In genomic region chr3:169771651-169772529, GRCh38 we compare ENCODE assay signal across 8 cellular contexts. TPM values are rescaled to one million over a fixed set of nuclear protein-coding genes. Genes with fewer than 3 reads are reported as not detected.
DNase-seq lines count a peak whose midpoint lies in the region; ATAC-seq and TF ChIP-seq lines count a peak whose summit lies in the region.

No MANE protein-coding gene starts in this region.

- DNase-seq in DMS53 treated with DMSO at 0.1 percent for 48 hours (lab: John Stamatoyannopoulos, UW; ENCODE audit: unreplicated experiment) (peak; percentile 73), NCI-H526 treated with DMSO at 0.1 percent for 48 hours (lab: John Stamatoyannopoulos, UW) (peak; percentile 95), dermis microvascular lymphatic vessel endothelial cell (ENCODE audit: low read depth in 2 of 2) (peak; percentile 83 to 88), left lung (peak; percentile 25 to 37)
- DNase-seq in activated CD4-positive, alpha-beta T cell treated with anti-CD3 and anti-CD28 coated beads, Interleukin-2, amount 10 ng/mL, durations not matched to agents 24 days and 14 days, result peak; percentile 92
- DNase-seq in stimulated activated CD4-positive, alpha-beta T cell treated with anti-CD3 and anti-CD28 coated beads, Interleukin-4, amount 100 ng/mL, for 24 hours, result peak; percentile 74

- peaks cover 26% of the 10 kb centered on the region for H3K4me1 Mint-ChIP-seq in activated CD4-positive, alpha-beta T cell treated with anti-CD3 and anti-CD28 coated beads, Interleukin-2, amount 10 ng/mL, durations not matched to agents 24 days and 14 days

- H3K27ac Mint-ChIP-seq in activated CD4-positive, alpha-beta T cell treated with anti-CD3 and anti-CD28 coated beads, Interleukin-2, amount 10 ng/mL, durations not matched to agents 24 days and 14 days, result peak overlapping the region; percentile 100

- no peaks in the 10 kb centered on the region for H3K9me3 Mint-ChIP-seq in activated CD4-positive, alpha-beta T cell treated with anti-CD3 and anti-CD28 coated beads, Interleukin-2, amount 10 ng/mL, durations not matched to agents 24 days and 14 days

- H3K27me3 ChIP-seq in left lung, result no peaks in the 10 kb centered on the region

- ATAC-seq in HG03460 (IDR thresholded peaks at IDR 0.05; ENCODE audit: unreplicated experiment) (peak; percentile 13), left lung (peak; percentile 20), HG03095 (IDR thresholded peaks at IDR 0.05; ENCODE audit: unreplicated experiment) (no peak)

- H3K27ac ChIP-seq in left lung, result peak overlapping the region; percentile 99 to 100

- TF ChIP-seq CTCF in left lung (IDR thresholded peaks at IDR 0.05), result no peak

- H3K27me3 Mint-ChIP-seq in activated CD4-positive, alpha-beta T cell treated with anti-CD3 and anti-CD28 coated beads, Interleukin-2, amount 10 ng/mL, durations not matched to agents 24 days and 14 days, result no peaks in the 10 kb centered on the region

- peak overlapping the region; percentile 70 to 91 for H3K4me3 ChIP-seq in left lung

- H3K4me3 Mint-ChIP-seq in activated CD4-positive, alpha-beta T cell treated with anti-CD3 and anti-CD28 coated beads, Interleukin-2, amount 10 ng/mL, durations not matched to agents 24 days and 14 days, result peak overlapping the region; percentile 99

- H3K9me3 ChIP-seq in left lung, result no peaks in the 10 kb centered on the region

- H3K36me3 Mint-ChIP-seq in activated CD4-positive, alpha-beta T cell treated with anti-CD3 and anti-CD28 coated beads, Interleukin-2, amount 10 ng/mL, durations not matched to agents 24 days and 14 days (ENCODE audit: low read depth), result peaks cover 29% of the 10 kb centered on the region

- peaks cover 0 to 25% of the 10 kb centered on the region in 2 donors for H3K36me3 ChIP-seq in left lung

- intact Hi-C loops in activated CD4-positive, alpha-beta T cell treated with anti-CD3 and anti-CD28 coated beads, Interleukin-2, amount 10 ng/mL, durations not matched to agents 24 days and 14 days (cut with micrococcal nuclease), result loop anchor here (2.0 to 5.0 kb wide), 3 partner anchors 285 to 1100 kb away; partner anchors contain the start of genes PHC3 and RPL22L1
- intact Hi-C loops in left lung (cut with DNase I), result no loop called here

- H3K4me1 ChIP-seq in left lung, result peaks cover 13 to 28% of the 10 kb centered on the region in 2 donors

RNA-seq across cellular contexts. Expression of gene MYNN, which starts 1.3 kb away (rescaled TPM):
- total RNA-seq in activated CD4-positive, alpha-beta T cell treated with anti-CD3 and anti-CD28 coated beads, Interleukin-2, amount 10 ng/mL, durations not matched to agents 24 days and 14 days, result 15.9 and 17.2 TPM in 2 replicates
- total RNA-seq in dermis microvascular lymphatic vessel endothelial cell (17.2 and 18.3 TPM in 2 replicates), left lung (10 to 100 TPM; 13.1 to 15.4 TPM)

RNA-seq across cellular contexts. Expression of gene ACTRT3, which starts 2.5 kb away (rescaled TPM):
- total RNA-seq in activated CD4-positive, alpha-beta T cell treated with anti-CD3 and anti-CD28 coated beads, Interleukin-2, amount 10 ng/mL, durations not matched to agents 24 days and 14 days, result 0.85 and 1.1 TPM in 2 replicates
- 1.7 and 2.0 TPM in 2 replicates for total RNA-seq in dermis microvascular lymphatic vessel endothelial cell
- total RNA-seq in left lung, result 1 to 10 TPM; 2.1 to 2.6 TPM

RNA-seq across cellular contexts. Expression of gene TERC, which starts 7.0 kb away (rescaled TPM):
- total RNA-seq in activated CD4-positive, alpha-beta T cell treated with anti-CD3 and anti-CD28 coated beads, Interleukin-2, amount 10 ng/mL, durations not matched to agents 24 days and 14 days, result 8.9 TPM in 1 of 2 replicates, not detected in the other
- total RNA-seq in dermis microvascular lymphatic vessel endothelial cell (34.3 and 103 TPM in 2 replicates), left lung (1 to 10 TPM; 4.0 to 8.0 TPM)

RNA-seq across cellular contexts. Expression of gene LRRIQ4, which starts 40.8 kb away (rescaled TPM):
- total RNA-seq in activated CD4-positive, alpha-beta T cell treated with anti-CD3 and anti-CD28 coated beads, Interleukin-2, amount 10 ng/mL, durations not matched to agents 24 days and 14 days, result 0.09 and 0.21 TPM in 2 replicates
- total RNA-seq in dermis microvascular lymphatic vessel endothelial cell, result under 0.01 TPM in 1 of 2 replicates, not detected in the other
- under 1 TPM; 0.12 to 0.18 TPM for total RNA-seq in left lung

RNA-seq across cellular contexts. Expression of gene LRRC34, which starts 40.8 kb away (rescaled TPM):
- total RNA-seq in activated CD4-positive, alpha-beta T cell treated with anti-CD3 and anti-CD28 coated beads, Interleukin-2, amount 10 ng/mL, durations not matched to agents 24 days and 14 days, result 4.7 and 5.8 TPM in 2 replicates
- 0.76 and 3.1 TPM in 2 replicates for total RNA-seq in dermis microvascular lymphatic vessel endothelial cell
- total RNA-seq in left lung, result 1 to 10 TPM; 2.4 to 5.2 TPM

Comparison
In these comparisons a context has a peak if more than half of its experiments do, and no peak if none do; other contexts are left out.
1. DNase-seq: peak in every context shown above with its lines; median percentile 95 in NCI-H526 treated with DMSO at 0.1 percent for 48 hours; 92 in activated CD4-positive, alpha-beta T cell treated with anti-CD3 and anti-CD28 coated beads, Interleukin-2, amount 10 ng/mL, durations not matched to agents 24 days and 14 days; 86 in dermis microvascular lymphatic vessel endothelial cell; 74 in stimulated activated CD4-positive, alpha-beta T cell treated with anti-CD3 and anti-CD28 coated beads, Interleukin-4, amount 100 ng/mL, for 24 hours; 73 in DMS53 treated with DMSO at 0.1 percent for 48 hours; 31 in left lung.